Comparison of ENCODE assay signal across 9 cellular contexts in genomic region chr5:157388148-157388547, GRCh38.
DNase-seq lines count a peak whose midpoint lies in the region; ATAC-seq and TF ChIP-seq lines count a peak whose summit lies in the region.
"Had no signal": no experiment of that assay in that cellular context is flagged by ENCODE, and none has a peak within 500 bp of the region (broad histone marks: within the 10 kb centered on the region; RNA-seq: fewer than 3 reads in every experiment).

No MANE protein-coding gene starts in this region.

- H3K4me1 ChIP-seq in heart left ventricle (peaks cover 0 to 42% (median 17%) of the 10 kb centered on the region in 12 donors), adipocyte (ENCODE audit: control insufficient read depth, insufficient read depth, low read length) (peaks cover 22% of the 10 kb centered on the region), muscle layer of colon (ENCODE audit: insufficient read depth, low read length) (peaks cover 59% of the 10 kb centered on the region), uterus (peaks cover 5 to 7% of the 10 kb centered on the region in 2 donors)

- no peaks in the 10 kb centered on the region for H3K9me3 ChIP-seq in heart left ventricle
- no peaks in the 10 kb centered on the region for H3K9me3 ChIP-seq in adipocyte (ENCODE audit: control insufficient read depth, low read length)
- no peaks in the 10 kb centered on the region for H3K9me3 ChIP-seq in muscle layer of colon (ENCODE audit: low read length)
- H3K9me3 ChIP-seq in uterus, result no peaks in the 10 kb centered on the region

- TF ChIP-seq POLR2A in heart left ventricle (IDR thresholded peaks at IDR 0.05) (no peak), uterus (IDR thresholded peaks at IDR 0.05) (no peak)

- H3K4me3 ChIP-seq in heart left ventricle (no peak overlapping the region), adipocyte (ENCODE audit: low read length) (no peak overlapping the region), muscle layer of colon (ENCODE audit: low read depth in 1 of 2, low read length in 2 of 2) (no peak overlapping the region), uterus (no peak overlapping the region)
- H3K4me3 ChIP-seq: GM12878 had no signal

- H3K27ac ChIP-seq in heart left ventricle (peak overlapping the region in 8 of 12 donors; percentile 26 to 86 (median 75)), muscle layer of colon (ENCODE audit: low read depth, low read length) (peak overlapping the region; percentile 88), uterus (peak overlapping the region; percentile 87 to 88)

- no peak for TF ChIP-seq CTCF in heart left ventricle (IDR thresholded peaks at IDR 0.05)
- no peak for TF ChIP-seq CTCF in uterus (IDR thresholded peaks at IDR 0.05)
- no peak for TF ChIP-seq CTCF in GM10266 (IDR thresholded peaks at IDR 0.05; ENCODE audit: control insufficient read depth, insufficient read depth, low read depth, missing control alignments)

- no peak overlapping the region for H3K9ac ChIP-seq in adipocyte (ENCODE audit: low read length)
- no peak overlapping the region for H3K9ac ChIP-seq in muscle layer of colon (ENCODE audit: low read length)

- DNase-seq in heart left ventricle (no peak), Right ventricle myocardium inferior (ENCODE audit: missing footprints) (no peak), adipocyte (ENCODE audit: low read depth) (peak; percentile 5), uterus (no peak), GM10266 (ENCODE audit: extremely low spot score) (no peak)

- H3K36me3 ChIP-seq in heart left ventricle (peaks cover 0 to 42% (median 0%) of the 10 kb centered on the region in 9 donors), adipocyte (ENCODE audit: control insufficient read depth, insufficient read depth, low read length, severe bottlenecking) (no peaks in the 10 kb centered on the region), muscle layer of colon (ENCODE audit: insufficient read depth, low read length) (no peaks in the 10 kb centered on the region), uterus (no peaks in the 10 kb centered on the region)

- ATAC-seq in heart left ventricle, result no peak
- no peak for ATAC-seq in Right ventricle myocardium inferior
- no peak for ATAC-seq in HG02885 (IDR thresholded peaks at IDR 0.05; ENCODE audit: poor library complexity, unreplicated experiment)
- ATAC-seq in HG03135 (IDR thresholded peaks at IDR 0.05; ENCODE audit: unreplicated experiment), result no peak
- ATAC-seq: GM12878 had no signal

- intact Hi-C loops in heart left ventricle (cut with DNase I), result no loop called here
- intact Hi-C loops in Right ventricle myocardium inferior (cut with DNase I), result no loop called here
- intact Hi-C loops in uterus (cut with DNase I; ENCODE audit: low total_unique reads), result loop anchor here (10.0 kb wide), 1 partner anchor 87 kb away; no protein-coding TSS in a partner anchor

- H3K27me3 ChIP-seq in heart left ventricle, result no peaks in the 10 kb centered on the region
- H3K27me3 ChIP-seq in adipocyte (replicated peaks; ENCODE audit: control insufficient read depth, insufficient read depth, low read length), result no peaks in the 10 kb centered on the region
- no peaks in the 10 kb centered on the region for H3K27me3 ChIP-seq in muscle layer of colon (ENCODE audit: control insufficient read depth in 1 of 2, insufficient read depth in 2 of 2, low read length in 2 of 2)
- H3K27me3 ChIP-seq in uterus, result no peaks in the 10 kb centered on the region
